16 cellular contexts compared by ENCODE assay signal in the genomic region with DNA sequence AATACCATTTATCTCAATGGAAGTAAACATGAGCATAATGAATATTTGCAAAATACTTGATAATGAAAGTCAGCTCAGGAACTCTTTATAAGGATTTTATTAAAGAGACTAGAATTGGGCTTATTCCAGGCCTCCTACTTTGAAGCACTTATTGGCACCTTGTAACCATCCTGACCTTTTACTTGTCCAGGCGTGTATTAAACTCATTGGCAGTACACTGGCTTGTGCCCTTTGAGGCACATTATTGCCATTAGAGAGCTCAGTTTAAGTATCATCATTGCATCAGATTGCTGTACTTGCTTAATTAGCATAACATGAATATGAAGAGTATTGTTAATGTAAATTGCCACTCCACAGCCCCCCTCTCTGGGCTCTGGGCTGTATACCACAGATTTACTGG.
A peak's percentile ranks its signal among the peaks of the same experiment; 100 is the strongest.
DNase-seq lines count a peak whose midpoint lies in the region; ATAC-seq and TF ChIP-seq lines count a peak whose summit lies in the region.
"Had no signal": no experiment of that assay in that cellular context is flagged by ENCODE, and none has a peak within 500 bp of the region (broad histone marks: within the 10 kb centered on the region; RNA-seq: fewer than 3 reads in every experiment).

No MANE protein-coding gene starts in this region.

- no peaks in the 10 kb centered on the region for H3K4me1 Mint-ChIP-seq in osteocyte (ENCODE audit: unreplicated experiment)
- H3K4me1 Mint-ChIP-seq: CD14-positive monocyte had no signal

- DNase-seq in left ventricle myocardium superior: no peak
- no peak for DNase-seq in right cardiac atrium
- peak; percentile 31 for DNase-seq in NCI-H1105 (lab: John Stamatoyannopoulos, UW)
- no peak for DNase-seq in SK-N-MC (ENCODE audit: low read depth, low spot score)
- DNase-seq in osteocyte (ENCODE audit: extremely low spot score, unreplicated experiment): no peak
- DNase-seq in NCI-H510A (lab: John Stamatoyannopoulos, UW): no peak
- DNase-seq: BE2C; CD8-positive, alpha-beta T cell; COR-L47; DND-41; GDM1; GOT3; HCEC 1CT; HFFc6 had no signal

- H3K27me3 Mint-ChIP-seq in osteocyte (ENCODE audit: unreplicated experiment): peaks cover 3% of the 10 kb centered on the region

- H3K9me3 ChIP-seq in right cardiac atrium (ENCODE audit: control insufficient read depth, low read length): no peaks in the 10 kb centered on the region
- H3K9me3 ChIP-seq in SK-N-MC (ENCODE audit: low read depth, low read length): no peaks in the 10 kb centered on the region
- H3K9me3 ChIP-seq: BE2C had no signal

- no peak overlapping the region for H3K27ac ChIP-seq in right cardiac atrium (ENCODE audit: low read length)
- 0 out of 2 replicates have a peak overlapping the region, but pooled peaks have one; percentile 87 for H3K27ac ChIP-seq in SK-N-MC

- H3K4me3 ChIP-seq in right cardiac atrium (ENCODE audit: low read length): no peak overlapping the region
- H3K4me3 ChIP-seq in SK-N-MC: no peak overlapping the region

- no peaks in the 10 kb centered on the region for H3K36me3 ChIP-seq in SK-N-MC (ENCODE audit: insufficient read depth, low read length)
- H3K36me3 ChIP-seq: BE2C had no signal

- no peak overlapping the region for H3K9ac ChIP-seq in SK-N-MC (ENCODE audit: insufficient read length)

- H3K4me1 ChIP-seq in right cardiac atrium (ENCODE audit: control insufficient read depth, insufficient read depth, low read length): no peaks in the 10 kb centered on the region
- H3K4me1 ChIP-seq: BE2C had no signal

- no peaks in the 10 kb centered on the region for H3K9me3 Mint-ChIP-seq in osteocyte (ENCODE audit: unreplicated experiment)
- H3K9me3 Mint-ChIP-seq: CD8-positive, alpha-beta T cell had no signal

- ATAC-seq in left ventricle myocardium superior (peak; percentile 45), right cardiac atrium (no peak), HG02759 (IDR thresholded peaks at IDR 0.05; ENCODE audit: unreplicated experiment) (no peak)
- ATAC-seq: CD8-positive, alpha-beta T cell had no signal

- no peaks in the 10 kb centered on the region for H3K36me3 Mint-ChIP-seq in osteocyte (ENCODE audit: unreplicated experiment)
- H3K36me3 Mint-ChIP-seq: CD14-positive monocyte; CD8-positive, alpha-beta T cell had no signal

- H3K27me3 ChIP-seq in right cardiac atrium (ENCODE audit: control insufficient read depth, insufficient read depth): no peaks in the 10 kb centered on the region
- H3K27me3 ChIP-seq: BE2C had no signal

- no peak overlapping the region for H3K27ac Mint-ChIP-seq in osteocyte (ENCODE audit: unreplicated experiment)
- H3K27ac Mint-ChIP-seq: CD8-positive, alpha-beta T cell; HFFc6 had no signal

- no peak for TF ChIP-seq CTCF in osteocyte (IDR thresholded peaks at IDR 0.05)

- H3K4me3 Mint-ChIP-seq in osteocyte (ENCODE audit: unreplicated experiment): no peak overlapping the region
- H3K4me3 Mint-ChIP-seq: CD14-positive monocyte; CD8-positive, alpha-beta T cell; HFFc6 had no signal

- intact Hi-C loops in left ventricle myocardium superior (cut with micrococcal nuclease) (no loop called here), right cardiac atrium (cut with DNase I) (no loop called here)

- WGBS in right cardiac atrium: 69% methylated on average over 1 of the region's 1 CpG
